8 cellular contexts compared by ENCODE assay signal in genomic region chr17:18384271-18384670, GRCh38. TPM values are rescaled to one million over a fixed set of nuclear protein-coding genes. Genes with fewer than 3 reads are reported as not detected.
"Had no signal": no experiment of that assay in that cellular context is flagged by ENCODE, and none has a peak within 500 bp of the region (broad histone marks: within the 10 kb centered on the region; RNA-seq: fewer than 3 reads in every experiment).

No MANE protein-coding gene starts in this region.

RNA-seq across cellular contexts. Expression of gene EVPLL, which starts 6.7 kb away (rescaled TPM):
- total RNA-seq: OCI-LY7, Right ventricle myocardium inferior, Right ventricle myocardium superior, RPMI7951, SJCRH30, SJSA1, SK-MEL-5 had no signal
- polyA plus RNA-seq: SK-N-SH had no signal
